In genomic region chr6:146289816-146290588, GRCh38 we compare ENCODE assay signal across 11 cellular contexts.
DNase-seq lines count a peak whose midpoint lies in the region; TF ChIP-seq lines count a peak whose summit lies in the region.
"Had no signal": no experiment of that assay in that cellular context is flagged by ENCODE, and none has a peak within 500 bp of the region (broad histone marks: within the 10 kb centered on the region; RNA-seq: fewer than 3 reads in every experiment).

No MANE protein-coding gene starts in this region.

- no peaks in the 10 kb centered on the region for H3K9me3 ChIP-seq in osteoblast (ENCODE audit: low read depth, low read length)
- peaks cover 12% of the 10 kb centered on the region for H3K9me3 ChIP-seq in endodermal cell (ENCODE audit: control insufficient read depth, low read length)

- H3K27me3 Mint-ChIP-seq in mesothelial cell of epicardium (ENCODE audit: low read depth) (no peaks in the 10 kb centered on the region), endodermal cell (ENCODE audit: insufficient read depth) (no peaks in the 10 kb centered on the region)

- H3K4me1 ChIP-seq in osteoblast (ENCODE audit: insufficient read depth, low read length), result no peaks in the 10 kb centered on the region
- H3K4me1 ChIP-seq in endodermal cell (ENCODE audit: control insufficient read depth, insufficient read depth, low read length), result no peaks in the 10 kb centered on the region

- TF ChIP-seq CTCF in epithelial cell of esophagus (IDR thresholded peaks at IDR 0.05; ENCODE audit: insufficient read depth, low read depth, low read length, missing control alignments) (no peak), osteoblast (IDR thresholded peaks at IDR 0.05; ENCODE audit: extremely low read depth, low read depth, low read length) (no peak), mesothelial cell of epicardium (IDR thresholded peaks at IDR 0.05; ENCODE audit: unreplicated experiment) (no peak), endodermal cell (conservative IDR thresholded peaks at IDR 0.05) (no peak)

- H3K36me3 Mint-ChIP-seq in mesothelial cell of epicardium (no peaks in the 10 kb centered on the region), endodermal cell (ENCODE audit: low read depth) (no peaks in the 10 kb centered on the region)

- H3K4me3 ChIP-seq in epithelial cell of esophagus (ENCODE audit: low read length) (no peak overlapping the region), osteoblast (ENCODE audit: insufficient read depth, low read length) (no peak overlapping the region), endodermal cell (ENCODE audit: low read length) (no peak overlapping the region)

- no peak overlapping the region for H3K4me2 ChIP-seq in osteoblast (ENCODE audit: insufficient read depth, low read length)

- no peaks in the 10 kb centered on the region for H4K20me1 ChIP-seq in osteoblast (ENCODE audit: insufficient read depth, low read length)

- peaks cover 8% of the 10 kb centered on the region for H3K9me3 Mint-ChIP-seq in mesothelial cell of epicardium
- peaks cover 4% of the 10 kb centered on the region for H3K9me3 Mint-ChIP-seq in endodermal cell
- H3K9me3 Mint-ChIP-seq: T-helper 1 cell treated with Interleukin-12 subunit alpha and Interleukin-12 subunit beta and Interleukin-4 antibody, amounts not matched to agents 30 μg/mL and 1 μg/mL, for 36 hours had no signal

- H3K36me3 ChIP-seq in osteoblast (ENCODE audit: insufficient read depth, low read length), result no peaks in the 10 kb centered on the region
- no peaks in the 10 kb centered on the region for H3K36me3 ChIP-seq in endodermal cell (ENCODE audit: control insufficient read depth, insufficient read depth, low read length)

- H3K79me2 ChIP-seq in osteoblast (ENCODE audit: insufficient read depth, low read length), result no peaks in the 10 kb centered on the region

- H3K9ac ChIP-seq in endodermal cell (ENCODE audit: extremely low read depth, low read length, poor library complexity, severe bottlenecking), result no peak overlapping the region

- H3K4me1 Mint-ChIP-seq in mesothelial cell of epicardium (peaks cover 7% of the 10 kb centered on the region), endodermal cell (no peaks in the 10 kb centered on the region)

- 95 to 98% methylated on average over 5 of the region's 5 CpGs for WGBS in endodermal cell (ENCODE audit: insufficient coverage in 1 of 2, insufficient read length in 1 of 2), 2 experiments

- H3K4me3 Mint-ChIP-seq in mesothelial cell of epicardium (no peak overlapping the region), endodermal cell (no peak overlapping the region)
- H3K4me3 Mint-ChIP-seq: T-helper 1 cell treated with Interleukin-12 subunit alpha and Interleukin-12 subunit beta and Interleukin-4 antibody, amounts not matched to agents 30 μg/mL and 1 μg/mL, for 36 hours had no signal

- DNase-seq in GM04504 (ENCODE audit: low read depth) (peak; percentile 72), NOMO-1 treated with DMSO at 0.1 percent for 48 hours (lab: John Stamatoyannopoulos, UW; ENCODE audit: unreplicated experiment) (peak; percentile 30), epithelial cell of esophagus (ENCODE audit: low read depth) (peak; percentile 74), osteoblast (ENCODE audit: insufficient read length, low spot score, missing footprints) (peak; percentile 60), mesothelial cell of epicardium (ENCODE audit: low spot score in 2 of 2, unreplicated experiment in 2 of 2) (no peak), endodermal cell (no peak), NCI-H510A treated with DMSO at 0.1 percent for 48 hours (lab: John Stamatoyannopoulos, UW) (no peak)
- DNase-seq in activated naive CD4-positive, alpha-beta T cell treated with anti-CD3 and anti-CD28 coated beads, Interleukin-2, amount 50 U/mL, for 16 hours, result no peak
- DNase-seq: kidney; stimulated activated CD4-positive, alpha-beta T cell treated with anti-CD3 and anti-CD28 coated beads, Interleukin-4, amount 100 ng/mL, for 24 hours had no signal

- no peak overlapping the region for H2AFZ ChIP-seq in osteoblast (ENCODE audit: low read length)

- H3K27ac ChIP-seq in osteoblast (ENCODE audit: low read depth, low read length) (peak overlapping the region; percentile 15), endodermal cell (ENCODE audit: low read depth, low read length) (no peak overlapping the region)

- H3K27me3 ChIP-seq in osteoblast (ENCODE audit: insufficient read depth, low read length), result no peaks in the 10 kb centered on the region
- H3K27me3 ChIP-seq in endodermal cell (ENCODE audit: control insufficient read depth, insufficient read depth, low read length, poor library complexity, severe bottlenecking), result no peaks in the 10 kb centered on the region

- H3K27ac Mint-ChIP-seq in mesothelial cell of epicardium (no peak overlapping the region), endodermal cell (no peak overlapping the region)
- H3K27ac Mint-ChIP-seq: T-helper 1 cell treated with Interleukin-12 subunit alpha and Interleukin-12 subunit beta and Interleukin-4 antibody, amounts not matched to agents 30 μg/mL and 1 μg/mL, for 36 hours had no signal

Comparison
In these comparisons a context has a peak if more than half of its experiments do, and no peak if none do; other contexts are left out.
1. DNase-seq: peak in GM04504 (single experiment), NOMO-1 treated with DMSO at 0.1 percent for 48 hours (single experiment), epithelial cell of esophagus (single experiment) and osteoblast (single experiment); none in activated naive CD4-positive, alpha-beta T cell treated with anti-CD3 and anti-CD28 coated beads, Interleukin-2, amount 50 U/mL, for 16 hours (single experiment), mesothelial cell of epicardium (0 of 2), endodermal cell (single experiment) and NCI-H510A treated with DMSO at 0.1 percent for 48 hours (single experiment).